In genomic region chr6:52285174-52286068, GRCh38 we compare ENCODE assay signal across 1 cellular context.
A peak's percentile ranks its signal among the peaks of the same experiment; 100 is the strongest.
TF ChIP-seq lines count a peak whose summit lies in the region.

No MANE protein-coding gene starts in this region.

TF ChIP-seq in K562, 482 proteins besides CTCF, POLR2A, EP300 and RAD21 (continued from another document and continues in another):
- TF ChIP-seq ZNF639 (CRISPR knock-in tag; conservative IDR thresholded peaks at IDR 0.05 in 1 of 2, IDR thresholded peaks at IDR 0.05 in 1 of 2) (peak in 1 of 2 experiments; percentile 32; a peak in 1 of 4 replicates), MTA3 (IDR thresholded peaks at IDR 0.05; ENCODE audit: borderline replicate concordance) (no peak), ZNF436 (CRISPR knock-in tag; IDR thresholded peaks at IDR 0.05) (no peak), CREM (IDR thresholded peaks at IDR 0.05; ENCODE audit: low read depth) (no peak), BRF1 (IDR thresholded peaks at IDR 0.05; ENCODE audit: borderline replicate concordance, extremely low read depth, insufficient read length) (no peak), MXI1 (IDR thresholded peaks at IDR 0.05; ENCODE audit: low read depth, low read length) (no peak), PRPF4 (IDR thresholded peaks at IDR 0.05; ENCODE audit: insufficient read depth, low read depth, low read length, poor library complexity, severe bottlenecking) (no peak), POLR2B (IDR thresholded peaks at IDR 0.05; ENCODE audit: low read depth, partially characterized antibody) (no peak), MEF2A (IDR thresholded peaks at IDR 0.05; ENCODE audit: control insufficient read depth, low read depth, low read length) (no peak), ZNF780A (CRISPR knock-in tag; IDR thresholded peaks at IDR 0.05) (no peak), GTF2B (IDR thresholded peaks at IDR 0.05; ENCODE audit: extremely low read depth, insufficient read length) (no peak), E2F4 (CRISPR knock-in tag; IDR thresholded peaks at IDR 0.05; ENCODE audit: low read depth) (no peak), ZNF707 (CRISPR knock-in tag; conservative IDR thresholded peaks at IDR 0.05) (no peak), PPARD (CRISPR knock-in tag; IDR thresholded peaks at IDR 0.05) (no peak), AFF1 (IDR thresholded peaks at IDR 0.05; ENCODE audit: low read depth in 1 of 2, partially characterized antibody in 2 of 2) (peak in 1 of 2 experiments; percentile 6), GTF2A2 (tag; IDR thresholded peaks at IDR 0.05) (no peak), ZNF583 (CRISPR knock-in tag; IDR thresholded peaks at IDR 0.05) (no peak), CEBPG (CRISPR knock-in tag; IDR thresholded peaks at IDR 0.05) (no peak), CEBPG (tag; conservative IDR thresholded peaks at IDR 0.05 in 1 of 2, IDR thresholded peaks at IDR 0.05 in 1 of 2) (peak; percentile 34 to 38; a peak in 3 of 4 replicates), RB1 (IDR thresholded peaks at IDR 0.05; ENCODE audit: low read depth) (no peak), EZH2 (IDR thresholded peaks at IDR 0.05; ENCODE audit: borderline replicate concordance, low read depth, low read length) (no peak), MECOM (CRISPR knock-in tag; IDR thresholded peaks at IDR 0.05) (0 out of 2 replicates have a peak, but pooled peaks have one; percentile 46), ZNF699 (CRISPR knock-in tag; IDR thresholded peaks at IDR 0.05; ENCODE audit: insufficient replicate concordance) (no peak), NCOA6 (IDR thresholded peaks at IDR 0.05) (no peak), MTA1 (IDR thresholded peaks at IDR 0.05; ENCODE audit: borderline replicate concordance) (0 out of 2 replicates have a peak, but pooled peaks have one; percentile 40), NR2C2 (CRISPR knock-in tag; IDR thresholded peaks at IDR 0.05) (no peak), NR2C2 (tag; IDR thresholded peaks at IDR 0.05) (no peak), NFIX (CRISPR knock-in tag; IDR thresholded peaks at IDR 0.05; ENCODE audit: low read depth) (no peak), ELF2 (CRISPR knock-in tag; IDR thresholded peaks at IDR 0.05) (peak; percentile 45; the same call in 1 of the 2 replicates), TOE1 (IDR thresholded peaks at IDR 0.05; ENCODE audit: borderline replicate concordance) (no peak), TOE1 (CRISPR knock-in tag; IDR thresholded peaks at IDR 0.05; ENCODE audit: borderline replicate concordance, low read depth) (no peak), CEBPB (tag; IDR thresholded peaks at IDR 0.05) (peak; percentile 69), HMG20B (CRISPR knock-in tag; IDR thresholded peaks at IDR 0.05) (no peak), ZBTB34 (CRISPR knock-in tag; IDR thresholded peaks at IDR 0.05) (no peak), ZNF212 (CRISPR knock-in tag; IDR thresholded peaks at IDR 0.05) (no peak), HOMEZ (CRISPR knock-in tag; IDR thresholded peaks at IDR 0.05) (no peak), POLR2AphosphoS5 (IDR thresholded peaks at IDR 0.05; ENCODE audit: control insufficient read depth, insufficient read depth, low read depth, low read length) (no peak), RFX1 (IDR thresholded peaks at IDR 0.05) (no peak), JUN (IDR thresholded peaks at IDR 0.05; ENCODE audit: borderline replicate concordance, low read depth, low read length) (no peak), JUN (CRISPR knock-in tag; IDR thresholded peaks at IDR 0.05; ENCODE audit: borderline replicate concordance) (no peak), ERF (CRISPR knock-in tag; IDR thresholded peaks at IDR 0.05) (no peak), KLF1 (tag; IDR thresholded peaks at IDR 0.05) (no peak), L3MBTL2 (IDR thresholded peaks at IDR 0.05) (no peak), ZBTB26 (CRISPR knock-in tag; IDR thresholded peaks at IDR 0.05) (no peak), HDAC1 (IDR thresholded peaks at IDR 0.05) (0 out of 4 replicates have a peak, but pooled peaks of 1 of the 2 experiments have one; percentile 11), POLR3A (IDR thresholded peaks at IDR 0.05; ENCODE audit: borderline replicate concordance, extremely low read depth, insufficient read depth, insufficient read length) (no peak), GATAD2B (IDR thresholded peaks at IDR 0.05; ENCODE audit: borderline replicate concordance) (no peak), SIN3A (IDR thresholded peaks at IDR 0.05; ENCODE audit: borderline replicate concordance in 2 of 2, control insufficient read depth in 1 of 2, low read depth in 2 of 2, low read length in 2 of 2) (no peak), STAT5A (IDR thresholded peaks at IDR 0.05; ENCODE audit: borderline replicate concordance, low read length) (no peak), CUX1 (CRISPR knock-in tag; IDR thresholded peaks at IDR 0.05) (no peak), CHCHD3 (CRISPR knock-in tag; IDR thresholded peaks at IDR 0.05) (no peak), YBX1 (IDR thresholded peaks at IDR 0.05) (no peak), ADNP (tag; IDR thresholded peaks at IDR 0.05) (no peak), GTF2F1 (IDR thresholded peaks at IDR 0.05; ENCODE audit: low read depth, low read length) (no peak), ZNF445 (CRISPR knock-in tag; IDR thresholded peaks at IDR 0.05; ENCODE audit: low read depth) (no peak), ZFPM2 (CRISPR knock-in tag; IDR thresholded peaks at IDR 0.05) (no peak), PHB (CRISPR knock-in tag; IDR thresholded peaks at IDR 0.05) (no peak), RFX5 (IDR thresholded peaks at IDR 0.05; ENCODE audit: low read depth, low read length) (no peak), KDM5B (IDR thresholded peaks at IDR 0.05; ENCODE audit: insufficient replicate concordance, low read depth, low read length) (no peak), KLF6 (CRISPR knock-in tag; IDR thresholded peaks at IDR 0.05; ENCODE audit: borderline replicate concordance) (no peak)
